ENCODE assay signal across 11 cellular contexts in genomic region chr3:171811913-171812321, GRCh38. TPM values are rescaled to one million over a fixed set of nuclear protein-coding genes. Genes with fewer than 3 reads are reported as not detected.
DNase-seq lines count a peak whose midpoint lies in the region; ATAC-seq and TF ChIP-seq lines count a peak whose summit lies in the region.
"Had no signal": no experiment of that assay in that cellular context is flagged by ENCODE, and none has a peak within 500 bp of the region (broad histone marks: within the 10 kb centered on the region; RNA-seq: fewer than 3 reads in every experiment).

No MANE protein-coding gene starts in this region.

- peaks cover 6% of the 10 kb centered on the region for H3K27me3 Mint-ChIP-seq in activated T-helper 17 cell treated with anti-CD3 and anti-CD28 coated beads, Interleukin-2, amount 50 U/mL, for 72 hours

- DNase-seq in HK-2 (ENCODE audit: unreplicated experiment) = peak; percentile 20
- peak; percentile 91 for DNase-seq in fibroblast of the aortic adventitia (ENCODE audit: low read depth)
- no peak for DNase-seq in upper lobe of left lung
- DNase-seq in substantia nigra (lab: John Stamatoyannopoulos, UW) = no peak
- DNase-seq in left lobe of liver (ENCODE audit: low spot score) = no peak
- no peak for DNase-seq in NCI-H82 (lab: John Stamatoyannopoulos, UW)
- DNase-seq: NCI-H2081 had no signal

- TF ChIP-seq EP300 in upper lobe of left lung (IDR thresholded peaks at IDR 0.05) = no peak

- H3K27ac ChIP-seq in subcutaneous abdominal adipose tissue (ENCODE audit: low read depth, low read length) (peak overlapping the region; percentile 88), upper lobe of left lung (peak overlapping the region in 2 of 4 donors; percentile 21 to 94), substantia nigra (ENCODE audit: low read depth, low read length, poor library complexity, severe bottlenecking) (no peak overlapping the region)

- peak overlapping the region; percentile 89 for H3K4me3 Mint-ChIP-seq in activated T-helper 17 cell treated with anti-CD3 and anti-CD28 coated beads, Interleukin-2, amount 50 U/mL, for 72 hours

- no peaks in the 10 kb centered on the region for H3K9me3 Mint-ChIP-seq in activated T-helper 17 cell treated with anti-CD3 and anti-CD28 coated beads, Interleukin-2, amount 50 U/mL, for 72 hours

- H3K36me3 Mint-ChIP-seq in activated T-helper 17 cell treated with anti-CD3 and anti-CD28 coated beads, Interleukin-2, amount 50 U/mL, for 72 hours (ENCODE audit: low read depth) = no peaks in the 10 kb centered on the region

- no peak for ATAC-seq in activated T-helper 17 cell treated with anti-CD3 and anti-CD28 coated beads, Interleukin-2, amount 50 U/mL, for 72 hours (replicated peaks)
- ATAC-seq in upper lobe of left lung (ENCODE audit: low FRiP score in 2 of 2) (no peak), left lobe of liver (no peak)

- H3K27me3 ChIP-seq in subcutaneous abdominal adipose tissue (ENCODE audit: control insufficient read depth in 5 of 5, insufficient read depth in 4 of 5, low read length in 5 of 5) (no peaks in the 10 kb centered on the region), upper lobe of left lung (no peaks in the 10 kb centered on the region)

- H3K4me1 ChIP-seq in subcutaneous abdominal adipose tissue (ENCODE audit: control insufficient read depth in 5 of 5, insufficient read depth in 5 of 5, low read length in 5 of 5) (peaks cover 7 to 47% (median 34%) of the 10 kb centered on the region in 5 donors), upper lobe of left lung (peaks cover 15 to 33% (median 19%) of the 10 kb centered on the region in 4 donors)

- H3K4me1 Mint-ChIP-seq in activated T-helper 17 cell treated with anti-CD3 and anti-CD28 coated beads, Interleukin-2, amount 50 U/mL, for 72 hours = peaks cover 21% of the 10 kb centered on the region

- H3K9ac ChIP-seq in subcutaneous abdominal adipose tissue (ENCODE audit: low read length in 5 of 5) = peak overlapping the region in 1 of 5 donors; percentile 98

- TF ChIP-seq CTCF in fibroblast of the aortic adventitia (IDR thresholded peaks at IDR 0.05; ENCODE audit: insufficient read depth, low read length) (no peak), upper lobe of left lung (IDR thresholded peaks at IDR 0.05) (no peak)

- no peak overlapping the region for H3K4me3 ChIP-seq in fibroblast of the aortic adventitia (ENCODE audit: low read depth, low read length)
- no peak overlapping the region for H3K4me3 ChIP-seq in subcutaneous abdominal adipose tissue (ENCODE audit: low read depth in 1 of 5, low read length in 5 of 5)
- H3K4me3 ChIP-seq in upper lobe of left lung = no peak overlapping the region
- H3K4me3 ChIP-seq: coronary artery had no signal

- H3K27ac Mint-ChIP-seq in activated T-helper 17 cell treated with anti-CD3 and anti-CD28 coated beads, Interleukin-2, amount 50 U/mL, for 72 hours = no peak overlapping the region

- no peaks in the 10 kb centered on the region for H3K36me3 ChIP-seq in subcutaneous abdominal adipose tissue (ENCODE audit: control insufficient read depth in 5 of 5, insufficient read depth in 5 of 5, low read length in 5 of 5)
- H3K36me3 ChIP-seq in upper lobe of left lung = no peaks in the 10 kb centered on the region

- WGBS in upper lobe of left lung, 2 donors = 95 to 96% methylated on average over 9 of the region's 9 CpGs

- TF ChIP-seq POLR2A in upper lobe of left lung (IDR thresholded peaks at IDR 0.05) = no peak

- H3K9me3 ChIP-seq in subcutaneous abdominal adipose tissue (ENCODE audit: control insufficient read depth in 5 of 5, low read length in 5 of 5) (no peaks in the 10 kb centered on the region), upper lobe of left lung (no peaks in the 10 kb centered on the region)

RNA-seq across cellular contexts. Expression of gene PLD1, which starts 1.6 kb away (rescaled TPM):
- 10 to 100 TPM in 1 of 2 donors, 1 to 10 TPM in 1; 2.5 to 10.6 TPM for total RNA-seq in activated T-helper 17 cell treated with anti-CD3 and anti-CD28 coated beads, Interleukin-2, amount 50 U/mL, for 72 hours
- total RNA-seq in fibroblast of the aortic adventitia (ENCODE audit: low replicate concordance) = 10.1 and 23.1 TPM in 2 replicates
- 10 to 100 TPM; 11.2 to 47.1 (median 15.6) TPM for total RNA-seq in upper lobe of left lung
- total RNA-seq in left lobe of liver = 15.2 TPM

RNA-seq across cellular contexts. Expression of gene TMEM212, which starts 31.2 kb away (rescaled TPM):
- not detected for total RNA-seq in activated T-helper 17 cell treated with anti-CD3 and anti-CD28 coated beads, Interleukin-2, amount 50 U/mL, for 72 hours
- total RNA-seq in fibroblast of the aortic adventitia (ENCODE audit: low replicate concordance) = not detected in 2 replicates
- 10 to 100 TPM in 1 of 6 donors, 1 to 10 TPM in 4, under 1 TPM in 1; 0.11 to 20.8 (median 3.7) TPM for total RNA-seq in upper lobe of left lung
- total RNA-seq in left lobe of liver = not detected
- total RNA-seq: temporal lobe had no signal

Comparison
In these comparisons a context has a peak if more than half of its experiments do, and no peak if none do; other contexts are left out.
1. DNase-seq: peak in HK-2 (single experiment) and fibroblast of the aortic adventitia (single experiment); none in upper lobe of left lung (0 of 2), substantia nigra (0 of 49), left lobe of liver (single experiment) and NCI-H82 (single experiment).